In the genomic region with DNA sequence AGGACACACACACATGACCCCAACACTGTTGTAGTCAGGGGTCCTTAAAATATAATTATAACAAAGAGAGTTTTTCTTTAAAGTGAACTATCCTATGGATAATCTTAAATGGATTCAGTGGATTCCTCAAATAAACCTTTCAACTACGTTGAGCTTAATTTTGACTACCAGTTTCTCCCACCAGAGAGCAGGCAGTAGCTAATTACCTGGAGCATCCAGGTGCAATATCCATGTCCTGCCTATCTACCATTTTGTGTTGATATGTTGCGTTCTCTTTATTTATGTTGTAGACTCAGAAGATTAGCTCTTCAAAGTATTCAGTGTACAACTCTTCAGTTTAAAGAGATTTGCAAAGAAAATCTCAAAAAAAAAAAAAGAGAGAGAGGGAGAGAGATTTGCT, we compare ENCODE assay signal across 20 cellular contexts.
"Had no signal": no experiment of that assay in that cellular context is flagged by ENCODE, and none has a peak within 500 bp of the region (broad histone marks: within the 10 kb centered on the region; RNA-seq: fewer than 3 reads in every experiment).

No MANE protein-coding gene starts in this region.

- DNase-seq: cortex of kidney; effector memory CD4-positive, alpha-beta T cell; gastrocnemius medialis; heart right ventricle; hypothalamus; lower lobe of right lung; natural killer cell; posterior cingulate gyrus; small intestine; stimulated activated CD4-positive, alpha-beta T cell treated with anti-CD3 and anti-CD28 coated beads, Interleukin-12 subunit alpha, Interleukin-12 subunit beta, amount 100 ng/mL, for 4 hours; stimulated activated naive CD4-positive, alpha-beta T cell; stomach; substantia nigra; transverse colon had no signal

- H3K36me3 ChIP-seq: esophagus muscularis mucosa, gastrocnemius medialis, heart right ventricle, lower lobe of right lung, stomach, thoracic aorta, transverse colon had no signal

- H3K4me3 Mint-ChIP-seq: memory B cell, mesothelial cell of epicardium, natural killer cell, neural crest cell had no signal

- H3K27me3 ChIP-seq: esophagus muscularis mucosa, gastrocnemius medialis, heart right ventricle, stomach had no signal

- H3K27ac Mint-ChIP-seq: memory B cell, mesothelial cell of epicardium, natural killer cell had no signal

- H3K9me3 ChIP-seq: esophagus muscularis mucosa, gastrocnemius medialis, heart right ventricle, lower lobe of right lung, stomach, thoracic aorta, transverse colon had no signal

- H3K36me3 Mint-ChIP-seq: memory B cell, mesothelial cell of epicardium had no signal

- H3K9me3 Mint-ChIP-seq: neural crest cell had no signal

- H3K4me3 ChIP-seq: esophagus muscularis mucosa, gastrocnemius medialis, heart right ventricle, lower lobe of right lung, stomach, thoracic aorta, transverse colon had no signal

- H3K4me1 Mint-ChIP-seq: memory B cell, mesothelial cell of epicardium, natural killer cell, neural crest cell had no signal

- H3K4me1 ChIP-seq: gastrocnemius medialis, heart right ventricle, lower lobe of right lung, stomach, transverse colon had no signal

- H3K27ac ChIP-seq: epithelial cell of prostate, esophagus muscularis mucosa, gastrocnemius medialis, heart right ventricle, lower lobe of right lung, stomach, thoracic aorta, transverse colon had no signal
